In the genomic region with DNA sequence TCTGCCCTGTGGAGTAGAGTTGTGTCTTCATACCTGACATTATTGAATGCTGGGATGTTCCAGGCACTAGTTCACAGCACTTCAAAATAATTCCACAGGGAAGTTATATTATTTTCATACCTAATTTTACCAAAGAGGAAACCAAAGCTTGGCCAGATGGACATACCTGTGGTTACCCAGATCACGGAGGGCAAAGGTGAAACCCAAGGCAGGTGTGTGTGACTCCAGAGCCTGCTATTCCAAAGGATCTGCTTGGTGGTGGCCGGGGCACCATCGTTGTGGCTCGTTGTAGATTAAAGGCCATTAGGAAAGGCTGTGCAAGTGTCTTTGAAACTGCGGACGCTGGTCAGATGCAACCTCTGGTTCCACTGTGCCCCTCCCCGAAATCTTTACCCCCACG, we compare ENCODE assay signal across 20 cellular contexts.
"Had no signal": no experiment of that assay in that cellular context is flagged by ENCODE, and none has a peak within 500 bp of the region (broad histone marks: within the 10 kb centered on the region; RNA-seq: fewer than 3 reads in every experiment).

No MANE protein-coding gene starts in this region.

- DNase-seq: IMR-90, Karpas-422, KG1, MM.1S, NCI-H1092 treated with DMSO at 0.1 percent for 48 hours, NCI-H1436, NCI-H187, NCI-H2029, NCI-H2081 treated with DMSO at 0.1 percent for 48 hours, NCI-H2171, NCI-H226, NCI-H446, NCI-H510A, NCI-H524 treated with DMSO at 0.1 percent for 48 hours, NCI-H69, NCI-H774, SHP77 had no signal

- ATAC-seq: HepG2, Panc1, SK-N-SH treated with all-trans-retinoic acid at 6 μM for 48 hours had no signal
